ENCODE assay signal across 1 cellular context in genomic region chr18:31648966-31649429, GRCh38.
TF ChIP-seq lines count a peak whose summit lies in the region.

No MANE protein-coding gene starts in this region.

TF ChIP-seq in HepG2, 621 proteins besides CTCF, POLR2A, EP300 and RAD21:
- no peak for TF ChIP-seq ZBTB49 (CRISPR knock-in tag; IDR thresholded peaks at IDR 0.05; ENCODE audit: borderline replicate concordance)
- no peak for TF ChIP-seq DMAP1 (CRISPR knock-in tag; IDR thresholded peaks at IDR 0.05)
- peak; percentile 73 for TF ChIP-seq FOSL2 (CRISPR knock-in tag; IDR thresholded peaks at IDR 0.05)
- no peak for TF ChIP-seq ZNF335 (CRISPR knock-in tag; IDR thresholded peaks at IDR 0.05)
- no peak for TF ChIP-seq ZNF350 (CRISPR knock-in tag; IDR thresholded peaks at IDR 0.05; ENCODE audit: borderline replicate concordance, low read depth)
- TF ChIP-seq ZNF501 (CRISPR knock-in tag; IDR thresholded peaks at IDR 0.05) = no peak
